18 cellular contexts compared by ENCODE assay signal in genomic region chr2:118431188-118431562, GRCh38.
A peak's percentile ranks its signal among the peaks of the same experiment; 100 is the strongest.
DNase-seq lines count a peak whose midpoint lies in the region; ATAC-seq and TF ChIP-seq lines count a peak whose summit lies in the region.
"Had no signal": no experiment of that assay in that cellular context is flagged by ENCODE, and none has a peak within 500 bp of the region (broad histone marks: within the 10 kb centered on the region; RNA-seq: fewer than 3 reads in every experiment).

No MANE protein-coding gene starts in this region.

- H3K9ac ChIP-seq in skeletal muscle satellite cell (ENCODE audit: low read depth, low read length): no peak overlapping the region

- no peak for ATAC-seq in HG02870 (IDR thresholded peaks at IDR 0.05; ENCODE audit: unreplicated experiment)
- no peak for ATAC-seq in HG03378 (IDR thresholded peaks at IDR 0.05; ENCODE audit: unreplicated experiment)

- no peaks in the 10 kb centered on the region for H3K36me3 ChIP-seq in skeletal muscle satellite cell (ENCODE audit: insufficient read depth, low read length)
- H3K36me3 ChIP-seq: HAP-1, thyroid gland had no signal

- H3K36me3 Mint-ChIP-seq in chondrocyte (ENCODE audit: low read depth): no peaks in the 10 kb centered on the region
- H3K36me3 Mint-ChIP-seq: memory B cell had no signal

- no peaks in the 10 kb centered on the region for H3K4me1 Mint-ChIP-seq in chondrocyte (ENCODE audit: low read depth)
- H3K4me1 Mint-ChIP-seq: activated CD4-positive, alpha-beta memory T cell treated with anti-CD3 and anti-CD28 coated beads, Interleukin-2, amount 10 ng/mL, durations not matched to agents 7 days and 5 days; memory B cell had no signal

- H3K27ac Mint-ChIP-seq in chondrocyte (ENCODE audit: unreplicated experiment): no peak overlapping the region
- H3K27ac Mint-ChIP-seq: activated CD4-positive, alpha-beta memory T cell treated with anti-CD3 and anti-CD28 coated beads, Interleukin-2, amount 10 ng/mL, durations not matched to agents 7 days and 5 days; memory B cell had no signal

- H3K9me3 Mint-ChIP-seq in chondrocyte (ENCODE audit: low read depth): no peaks in the 10 kb centered on the region
- H3K9me3 Mint-ChIP-seq: activated CD4-positive, alpha-beta memory T cell treated with anti-CD3 and anti-CD28 coated beads, Interleukin-2, amount 10 ng/mL, durations not matched to agents 7 days and 5 days had no signal

- peak overlapping the region; percentile 33 for H3K4me2 ChIP-seq in skeletal muscle satellite cell (ENCODE audit: low read length)

- H3K27me3 ChIP-seq in skeletal muscle satellite cell (ENCODE audit: control insufficient read depth, insufficient read depth, low read length): no peaks in the 10 kb centered on the region
- H3K27me3 ChIP-seq: thyroid gland had no signal

- H3K4me1 ChIP-seq in skeletal muscle satellite cell (ENCODE audit: control insufficient read depth, insufficient read depth, low read length): peaks cover 20% of the 10 kb centered on the region
- H3K4me1 ChIP-seq: HAP-1, thyroid gland had no signal

- TF ChIP-seq CTCF in chondrocyte (IDR thresholded peaks at IDR 0.05): peak; percentile 38

- no peak overlapping the region for H3K4me3 Mint-ChIP-seq in chondrocyte (ENCODE audit: unreplicated experiment)
- H3K4me3 Mint-ChIP-seq: activated CD4-positive, alpha-beta memory T cell treated with anti-CD3 and anti-CD28 coated beads, Interleukin-2, amount 10 ng/mL, durations not matched to agents 7 days and 5 days; memory B cell had no signal

- H3K27me3 Mint-ChIP-seq in chondrocyte (ENCODE audit: low read depth): peaks cover 6% of the 10 kb centered on the region
- H3K27me3 Mint-ChIP-seq: activated CD4-positive, alpha-beta memory T cell treated with anti-CD3 and anti-CD28 coated beads, Interleukin-2, amount 10 ng/mL, durations not matched to agents 7 days and 5 days had no signal

- DNase-seq in DMS53 (lab: John Stamatoyannopoulos, UW) (peak; percentile 6), DMS53 treated with DMSO at 0.1 percent for 48 hours (lab: John Stamatoyannopoulos, UW; ENCODE audit: unreplicated experiment) (no peak), NCI-H69 (lab: John Stamatoyannopoulos, UW) (peak; percentile 14), chondrocyte (ENCODE audit: low spot score) (no peak), NCI-H1105 (lab: John Stamatoyannopoulos, UW) (no peak)
- DNase-seq: 8988T; activated CD4-positive, alpha-beta memory T cell treated with anti-CD3 and anti-CD28 coated beads, Interleukin-2, amount 10 ng/mL, durations not matched to agents 7 days and 5 days; activated effector memory CD4-positive, alpha-beta T cell treated with anti-CD3 and anti-CD28 coated beads, Interleukin-2, amount 50 U/mL, for 16 hours; caudate nucleus; NCI-H2029 treated with DMSO at 0.1 percent for 48 hours; nucleus accumbens; stimulated activated CD4-positive, alpha-beta T cell treated with anti-CD3 and anti-CD28 coated beads, Interleukin-12 subunit alpha, Interleukin-12 subunit beta, amount 100 ng/mL, for 4 hours; thyroid gland had no signal

- H3K9me3 ChIP-seq in skeletal muscle satellite cell (replicated peaks; ENCODE audit: low read length): no peaks in the 10 kb centered on the region
- H3K9me3 ChIP-seq: HAP-1, thyroid gland had no signal

- H3K4me3 ChIP-seq in skeletal muscle satellite cell (ENCODE audit: low read length): no peak overlapping the region
- H3K4me3 ChIP-seq: HAP-1, thyroid gland had no signal

Comparison
In these comparisons a context has a peak if more than half of its experiments do, and no peak if none do; other contexts are left out.
1. DNase-seq: peak in DMS53 (single experiment) and NCI-H69 (single experiment); none in DMS53 treated with DMSO at 0.1 percent for 48 hours (single experiment), chondrocyte (single experiment) and NCI-H1105 (single experiment).